ENCODE assay signal across 1 cellular context in the genomic region with DNA sequence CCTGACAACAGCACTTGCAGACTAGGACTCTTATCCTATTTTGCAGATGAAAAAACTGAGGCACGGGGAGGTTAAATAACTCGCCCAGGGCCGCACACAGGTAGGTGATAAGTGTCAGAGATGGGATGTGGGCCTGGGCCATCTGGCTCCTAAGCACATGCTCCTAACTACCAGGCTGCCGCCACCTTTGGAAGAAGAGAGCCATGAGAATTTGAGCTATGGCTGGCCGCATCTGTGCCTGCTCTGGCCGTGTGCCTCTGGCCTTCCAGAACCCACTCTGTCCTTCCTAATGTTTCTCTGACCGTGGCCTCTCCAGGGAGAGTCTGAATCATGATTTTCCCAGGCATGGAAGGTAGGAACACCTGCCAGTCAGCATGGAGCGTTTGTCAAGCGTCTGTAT.
TF ChIP-seq lines count a peak whose summit lies in the region.

No MANE protein-coding gene starts in this region.

TF ChIP-seq in HepG2, 621 proteins besides CTCF, POLR2A, EP300 and RAD21:
- TF ChIP-seq ZNF713 (CRISPR knock-in tag; IDR thresholded peaks at IDR 0.05) (no peak), RFX5 (IDR thresholded peaks at IDR 0.05; ENCODE audit: low read depth, low read length) (no peak), ZNF629 (CRISPR knock-in tag; conservative IDR thresholded peaks at IDR 0.05) (0 out of 2 replicates have a peak, but pooled peaks have one; percentile 25), RXRB (CRISPR knock-in tag; IDR thresholded peaks at IDR 0.05; ENCODE audit: borderline replicate concordance) (no peak)
